ENCODE assay signal across 8 cellular contexts in the genomic region with DNA sequence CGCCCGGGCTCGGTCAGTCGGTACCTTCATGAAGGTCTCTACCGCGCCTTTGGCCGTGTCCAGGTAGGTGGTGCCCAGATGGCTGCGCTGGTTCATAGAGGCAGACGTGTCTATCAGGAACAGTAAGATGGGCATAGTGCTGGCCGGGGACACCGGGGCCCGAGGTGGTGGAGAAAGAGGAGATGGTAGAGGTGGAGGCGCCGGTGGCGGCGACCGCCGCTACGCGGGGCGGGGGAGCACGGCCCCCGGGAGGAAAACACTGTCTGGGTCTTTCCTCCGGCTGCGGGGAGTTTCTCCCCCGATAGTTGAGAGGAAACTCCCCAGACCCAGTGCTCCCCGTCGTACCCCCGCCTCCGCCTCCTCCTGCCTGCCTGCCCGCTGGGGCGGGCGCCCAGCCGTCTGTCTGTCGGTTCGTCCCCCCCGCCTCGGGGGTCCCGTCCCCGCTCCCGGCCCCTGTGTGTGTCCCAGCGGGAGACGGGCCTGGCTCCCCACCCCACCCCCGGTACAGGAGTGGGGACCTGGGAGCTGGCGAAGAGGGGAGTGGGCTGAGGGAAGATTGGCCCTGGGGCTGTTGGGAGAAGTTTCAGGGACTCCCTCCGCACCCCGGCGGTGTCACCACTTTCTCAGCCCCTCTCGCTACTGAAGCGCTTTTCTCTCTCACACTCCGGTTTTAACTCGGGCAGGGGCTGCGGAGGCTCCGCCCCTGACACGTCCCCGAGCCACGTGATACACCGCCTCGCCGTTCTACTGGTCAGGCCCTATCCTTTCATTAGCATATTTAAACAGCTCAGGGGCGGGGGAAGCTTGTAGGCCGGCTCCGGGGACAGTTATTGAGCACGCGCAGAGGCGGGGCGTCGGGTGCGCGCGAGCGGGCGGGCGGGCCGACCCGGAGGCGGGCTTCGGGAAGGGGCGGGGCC. TPM values are rescaled to one million over a fixed set of nuclear protein-coding genes. Genes with fewer than 3 reads are reported as not detected.
A peak's percentile ranks its signal among the peaks of the same experiment; 100 is the strongest.
DNase-seq lines count a peak whose midpoint lies in the region; ATAC-seq, FAIRE-seq and TF ChIP-seq lines count a peak whose summit lies in the region.

A gene with protein sequence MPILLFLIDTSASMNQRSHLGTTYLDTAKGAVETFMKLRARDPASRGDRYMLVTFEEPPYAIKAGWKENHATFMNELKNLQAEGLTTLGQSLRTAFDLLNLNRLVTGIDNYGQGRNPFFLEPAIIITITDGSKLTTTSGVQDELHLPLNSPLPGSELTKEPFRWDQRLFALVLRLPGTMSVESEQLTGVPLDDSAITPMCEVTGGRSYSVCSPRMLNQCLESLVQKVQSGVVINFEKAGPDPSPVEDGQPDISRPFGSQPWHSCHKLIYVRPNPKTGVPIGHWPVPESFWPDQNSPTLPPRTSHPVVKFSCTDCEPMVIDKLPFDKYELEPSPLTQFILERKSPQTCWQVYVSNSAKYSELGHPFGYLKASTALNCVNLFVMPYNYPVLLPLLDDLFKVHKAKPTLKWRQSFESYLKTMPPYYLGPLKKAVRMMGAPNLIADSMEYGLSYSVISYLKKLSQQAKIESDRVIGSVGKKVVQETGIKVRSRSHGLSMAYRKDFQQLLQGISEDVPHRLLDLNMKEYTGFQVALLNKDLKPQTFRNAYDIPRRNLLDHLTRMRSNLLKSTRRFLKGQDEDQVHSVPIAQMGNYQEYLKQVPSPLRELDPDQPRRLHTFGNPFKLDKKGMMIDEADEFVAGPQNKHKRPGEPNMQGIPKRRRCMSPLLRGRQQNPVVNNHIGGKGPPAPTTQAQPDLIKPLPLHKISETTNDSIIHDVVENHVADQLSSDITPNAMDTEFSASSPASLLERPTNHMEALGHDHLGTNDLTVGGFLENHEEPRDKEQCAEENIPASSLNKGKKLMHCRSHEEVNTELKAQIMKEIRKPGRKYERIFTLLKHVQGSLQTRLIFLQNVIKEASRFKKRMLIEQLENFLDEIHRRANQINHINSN (minus strand): TSS at position 646 of the 917 bp plus-strand sequence. CDS start 511 bp downstream, at position 135.

- peak within 1 kb of the TSS; percentile 88 to 94 for H3K4me3 Mint-ChIP-seq in CD14-positive monocyte

- H3K36me3 ChIP-seq in HepG2 (replicated peaks in 1 of 2; ENCODE audit: control insufficient read depth in 1 of 2, insufficient read depth in 2 of 2, low read length in 2 of 2) = peaks cover 3 to 5% of the 10 kb centered on the region in 2 experiments; a peak in 4 of 5 replicates

- peak within 1 kb of the TSS; percentile 98 for H3K9ac ChIP-seq in HepG2 (ENCODE audit: insufficient read depth, low read depth, low read length)

- no peaks in the 10 kb centered on the region for H3K9me3 ChIP-seq in HepG2 (ENCODE audit: low read length)

- H3K27ac ChIP-seq in HepG2 (ENCODE audit: extremely low read length, insufficient read depth, low read length) = peak within 1 kb of the TSS; percentile 95

- H3K27me3 Mint-ChIP-seq in CD14-positive monocyte (ENCODE audit: low read depth in 3 of 3) = no peaks in the 10 kb centered on the region

- peak; percentile 57 for TF ChIP-seq RAD21 in HepG2 (CRISPR knock-in tag; IDR thresholded peaks at IDR 0.05)

- in situ Hi-C loops in HepG2 (cut with HindIII; ENCODE audit: extremely low pct_ligation_motif_present, low pct_unique_long_range_greater_than_20kb) = no loop called here

- peaks cover 19 to 31% of the 10 kb centered on the region in 2 donors for H3K36me3 Mint-ChIP-seq in CD14-positive monocyte

- intact Hi-C loops in CD14-positive monocyte (cut with micrococcal nuclease) = loop anchor here (1.0 to 10.0 kb wide), 6 partner anchors 132 to 560 kb away; a partner anchor contains a TSS
- intact Hi-C loops in HepG2 (cut with micrococcal nuclease; ENCODE audit: unreplicated experiment) = loop anchor here (1.0 to 5.0 kb wide), 4 partner anchors 70 to 350 kb away; a partner anchor contains a TSS

- peak within 1 kb of the TSS; percentile 96 to 99 (median 98) for H3K27ac Mint-ChIP-seq in CD14-positive monocyte

- DNase-seq in CD14-positive monocyte (ENCODE audit: low spot score) (peak; percentile 100), NCI-H82 (lab: John Stamatoyannopoulos, UW) (peak; percentile 100), dermis microvascular lymphatic vessel endothelial cell (ENCODE audit: low read depth in 2 of 2) (peak; percentile 98 to 100), HepG2 (ENCODE audit: low spot score) (peak; percentile 98)
- DNase-seq in activated CD4-positive, alpha-beta T cell treated with anti-CD3 and anti-CD28 coated beads, Interleukin-2, amount 50 U/mL, for 48 hours = peak; percentile 97 to 98
- DNase-seq in stimulated activated CD4-positive, alpha-beta T cell treated with anti-CD3 and anti-CD28 coated beads, Interleukin-4, amount 100 ng/mL, for 1 hour = peak; percentile 97

- peak within 1 kb of the TSS; percentile 93 to 99 (median 98) for H3K4me3 ChIP-seq in HepG2 (replicated peaks in 1 of 3; ENCODE audit: insufficient read depth in 1 of 3, low read depth in 2 of 3, low read length in 3 of 3)

- peaks cover 23% of the 10 kb centered on the region for H3K79me2 ChIP-seq in HepG2 (ENCODE audit: insufficient read depth, low read length)

- no peaks in the 10 kb centered on the region; a peak in 1 of 5 replicates for H3K27me3 ChIP-seq in HepG2 (ENCODE audit: control insufficient read depth in 1 of 2, insufficient read depth in 2 of 2, low read length in 2 of 2)

- H3K4me1 ChIP-seq in HepG2 (ENCODE audit: insufficient read depth, low read length) = peaks cover 41% of the 10 kb centered on the region

- WGBS in HepG2 (ENCODE audit: low lambda C conversion rate) = under 1% methylated on average over 44 of the region's 79 CpGs

- no peak for TF ChIP-seq CTCF in CD14-positive monocyte (IDR thresholded peaks at IDR 0.05)
- TF ChIP-seq CTCF in HepG2 (CRISPR knock-in tag; IDR thresholded peaks at IDR 0.05) = no peak

- ATAC-seq in GM19397 (IDR thresholded peaks at IDR 0.05; ENCODE audit: unreplicated experiment) (peak; percentile 57), HG03571 (IDR thresholded peaks at IDR 0.05; ENCODE audit: unreplicated experiment) (peak; percentile 62), HepG2 (peak; percentile 75)

- H4K20me1 ChIP-seq in HepG2 (ENCODE audit: insufficient read depth, low read length) = peaks cover 4% of the 10 kb centered on the region; the same call in 1 of the 2 replicates

- peaks cover 45% of the 10 kb centered on the region for H3K4me1 Mint-ChIP-seq in CD14-positive monocyte

- FAIRE-seq in HepG2 (lab: Jason Lieb, UNC) = peak; percentile 92

- H3K9me3 Mint-ChIP-seq in CD14-positive monocyte = peaks cover 0 to 7% (median 3%) of the 10 kb centered on the region in 7 donors

- no peak within 1 kb of the TSS for H2AFZ ChIP-seq in HepG2 (ENCODE audit: low read length)

- POLR2A ChIA-PET in HepG2 (lab: Yijun Ruan, JAX) = interaction anchor here (0.5 to 3.4 kb wide), 105 partner anchors 10 to 1986 kb away, joined by 3 to 55 read pairs (median 4); a partner anchor contains a TSS

- TSS peak; percentile 20 for BruUV-seq in HepG2 (replicated peaks; lab: Mats Ljungman, UMichigan)

- CTCF ChIA-PET in HepG2 (lab: Yijun Ruan, JAX; ENCODE audit: low intra/inter-chr PET ratio, low total read pairs) = no interaction called here

- TF ChIP-seq EP300 in HepG2 (IDR thresholded peaks at IDR 0.05; ENCODE audit: low read depth in 2 of 2, low read length in 2 of 2) (no peak), HepG2 (CRISPR knock-in tag; IDR thresholded peaks at IDR 0.05; ENCODE audit: borderline replicate concordance) (no peak)

- TF ChIP-seq POLR2A in HepG2 (IDR thresholded peaks at IDR 0.05; ENCODE audit: insufficient read depth in 1 of 2, low read depth in 2 of 2, low read length in 2 of 2) = peak; percentile 99 to 100

- H3K4me2 ChIP-seq in HepG2 (ENCODE audit: low read depth, low read length) = peak within 1 kb of the TSS; percentile 99

TF ChIP-seq in HepG2, 621 proteins besides CTCF, POLR2A, EP300 and RAD21 (continues in another document):
- TF ChIP-seq IKZF4 (CRISPR knock-in tag; IDR thresholded peaks at IDR 0.05; ENCODE audit: borderline replicate concordance, low read depth, not compliant biosample characterization) (peak; percentile 40), TMF1 (CRISPR knock-in tag; IDR thresholded peaks at IDR 0.05; ENCODE audit: low read depth) (peak; percentile 76; the same call in 1 of the 2 replicates)
- TF ChIP-seq, protein P1, sequence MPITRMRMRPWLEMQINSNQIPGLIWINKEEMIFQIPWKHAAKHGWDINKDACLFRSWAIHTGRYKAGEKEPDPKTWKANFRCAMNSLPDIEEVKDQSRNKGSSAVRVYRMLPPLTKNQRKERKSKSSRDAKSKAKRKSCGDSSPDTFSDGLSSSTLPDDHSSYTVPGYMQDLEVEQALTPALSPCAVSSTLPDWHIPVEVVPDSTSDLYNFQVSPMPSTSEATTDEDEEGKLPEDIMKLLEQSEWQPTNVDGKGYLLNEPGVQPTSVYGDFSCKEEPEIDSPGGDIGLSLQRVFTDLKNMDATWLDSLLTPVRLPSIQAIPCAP (CRISPR knock-in tag; IDR thresholded peaks at IDR 0.05; ENCODE audit: low read depth) = no peak

RNA-seq across cellular contexts. Expression of the gene that starts here (rescaled TPM):
- polyA plus RNA-seq in CD14-positive monocyte = 10 to 100 TPM; 10.8 to 11.6 TPM
- total RNA-seq in dermis microvascular lymphatic vessel endothelial cell = 31.2 and 48.4 TPM in 2 replicates
- total RNA-seq in HepG2 (2016; rRNA removed; fragmentation: Illumina TruSeq; extraction: Trizol) = 38.4 and 40.3 TPM in 2 replicates
- 10.7 and 12.3 TPM in 2 replicates for total RNA-seq in HepG2 (2016; cell fraction: cytosol; rRNA removed; fragmentation: Illumina TruSeq; extraction: Trizol; ENCODE audit: low read depth)
- 38.6 and 40.4 TPM in 2 replicates for total RNA-seq in HepG2 (2016; cell fraction: insoluble cytoplasmic fraction; rRNA removed; fragmentation: Illumina TruSeq; extraction: Trizol)
- total RNA-seq in HepG2 (2016; cell fraction: membrane; rRNA removed; fragmentation: Illumina TruSeq; extraction: Trizol) = 16.8 and 20.9 TPM in 2 replicates
- total RNA-seq in HepG2 (2016; cell fraction: nucleus; rRNA removed; fragmentation: Illumina TruSeq; extraction: Trizol) = 81.6 and 85.4 TPM in 2 replicates
- polyA plus RNA-seq in HepG2 (2011; rRNA removed) = 27.9 and 28.0 TPM in 2 replicates
- 7.7 and 13.6 TPM in 2 replicates for polyA plus RNA-seq in HepG2 (2011; cell fraction: cytosol; rRNA removed)
- polyA plus RNA-seq in HepG2 (2011; cell fraction: nucleus; rRNA removed) = 30.7 and 36.2 TPM in 2 replicates
- 18.1 and 21.3 TPM in 2 replicates for polyA plus RNA-seq in HepG2 (2012)
- polyA plus RNA-seq in HepG2 (2016; cell fraction: cytosol; fragmentation: Illumina TruSeq; extraction: Trizol; ENCODE audit: low read depth) = 1.9 and 2.2 TPM in 2 replicates
- 24.9 and 26.1 TPM in 2 replicates for polyA plus RNA-seq in HepG2 (2016; cell fraction: insoluble cytoplasmic fraction; fragmentation: Illumina TruSeq; extraction: Trizol; ENCODE audit: low read depth)
- 4.1 and 5.1 TPM in 2 replicates for polyA plus RNA-seq in HepG2 (2016; cell fraction: membrane; fragmentation: Illumina TruSeq; extraction: Trizol; ENCODE audit: low read depth)
- 44.4 and 44.5 TPM in 2 replicates for polyA plus RNA-seq in HepG2 (2016; cell fraction: nucleus; fragmentation: Illumina TruSeq; extraction: Trizol; ENCODE audit: insufficient read depth, low read depth)
- 62.5 and 66.5 TPM in 2 replicates for polyA minus RNA-seq in HepG2 (2011; rRNA and poly(A)+ RNA removed; ENCODE audit: low replicate concordance)
- 30.2 and 41.5 TPM in 2 replicates for polyA minus RNA-seq in HepG2 (2011; cell fraction: cytosol; rRNA and poly(A)+ RNA removed)
- 252 and 263 TPM in 2 replicates for polyA minus RNA-seq in HepG2 (2011; cell fraction: nucleus; rRNA and poly(A)+ RNA removed)

Comparison
In these comparisons a context has a peak if more than half of its experiments do, and no peak if none do; other contexts are left out.
1. Peak in every context shown above with its lines: DNase-seq, ATAC-seq, H3K4me3 ChIP-seq and H3K27ac ChIP-seq.